In genomic region chr16:20309786-20310185, GRCh38 we compare ENCODE assay signal across 36 cellular contexts. TPM values are rescaled to one million over a fixed set of nuclear protein-coding genes. Genes with fewer than 3 reads are reported as not detected.
"Had no signal": no experiment of that assay in that cellular context is flagged by ENCODE, and none has a peak within 500 bp of the region (broad histone marks: within the 10 kb centered on the region; RNA-seq: fewer than 3 reads in every experiment).

No MANE protein-coding gene starts in this region.

- H3K4me3 ChIP-seq: ascending aorta, breast epithelium, cardiac muscle cell had no signal

- H3K27ac ChIP-seq: ascending aorta, brain microvascular endothelial cell, breast epithelium, cardiac muscle cell, WERI-Rb-1 had no signal

- FAIRE-seq: TTC549 had no signal

- H3K36me3 ChIP-seq: ascending aorta, brain microvascular endothelial cell, breast epithelium, cardiac muscle cell, WERI-Rb-1 had no signal

- DNase-seq: activated CD4-positive, alpha-beta memory T cell treated with anti-CD3 and anti-CD28 coated beads for 36 hours; activated CD4-positive, alpha-beta T cell treated with anti-CD3 and anti-CD28 coated beads for 4 hours; activated CD4-positive, alpha-beta T cell treated with anti-CD3 and anti-CD28 coated beads, Interleukin-2, amount 10 ng/mL, durations not matched to agents 24 days and 14 days; activated CD4-positive, alpha-beta T cell treated with anti-CD3 and anti-CD28 coated beads, Interleukin-2, amount 50 U/mL, for 1 hour; activated CD4-positive, alpha-beta T cell treated with anti-CD3 and anti-CD28 coated beads, Interleukin-2, amount 50 U/mL, for 4 hours; activated CD4-positive, CD25-positive, alpha-beta regulatory T cell; activated CD4-positive, CD25-positive, alpha-beta regulatory T cell treated with anti-CD3 and anti-CD28 coated beads, Interleukin-2, amount 50 U/mL, for 72 hours; activated CD8-positive, alpha-beta memory T cell treated with anti-CD3 and anti-CD28 coated beads, Interleukin-2, amount 50 U/mL, for 4 hours; activated CD8-positive, alpha-beta T cell treated with anti-CD3 and anti-CD28 coated beads for 36 hours; activated effector memory CD4-positive, alpha-beta T cell treated with anti-CD3 and anti-CD28 coated beads, Interleukin-2, amount 50 U/mL, for 16 hours; activated naive CD4-positive, alpha-beta T cell treated with anti-CD3 and anti-CD28 coated beads, Interleukin-2, amount 10 ng/mL, durations not matched to agents 7 days and 5 days; activated naive CD4-positive, alpha-beta T cell treated with Interleukin-2 at 50 U/mL for 16 hours; activated naive CD8-positive, alpha-beta T cell treated with anti-CD3 and anti-CD28 coated beads, Interleukin-2, amount 10 ng/mL, durations not matched to agents 7 days and 5 days; activated naive CD8-positive, alpha-beta T cell treated with anti-CD3 and anti-CD28 coated beads, Interleukin-2, amount 50 U/mL, for 24 hours; activated T-cell treated with anti-CD3 and anti-CD28 coated beads for 4 hours; activated T-cell treated with anti-CD3 and anti-CD28 coated beads, Interleukin-2, amount 50 U/mL, for 1 hour; activated T-cell treated with anti-CD3 and anti-CD28 coated beads, Interleukin-2, amount 50 U/mL, for 4 hours; activated T-cell treated with anti-CD3 and anti-CD28 coated beads, Interleukin-2, amount 50 U/mL, for 72 hours; amygdala; anterior cingulate cortex; brain microvascular endothelial cell; caudate nucleus; cerebellar nuclear complex; T-helper 1 cell; T-helper 2 cell; T-helper 9 cell; WERI-Rb-1 had no signal

- ATAC-seq: activated CD8-positive, alpha-beta T cell treated with anti-CD3 and anti-CD28 coated beads for 36 hours; activated naive CD8-positive, alpha-beta T cell treated with anti-CD3 and anti-CD28 coated beads, Interleukin-2, amount 50 U/mL, for 24 hours; activated T-cell treated with anti-CD3 and anti-CD28 coated beads, Interleukin-2, amount 50 U/mL, for 4 hours; activated T-cell treated with anti-CD3 and anti-CD28 coated beads, Interleukin-2, amount 50 U/mL, for 72 hours; activated T-helper 17 cell treated with anti-CD3 and anti-CD28 coated beads, Interleukin-2, amount 50 U/mL, for 72 hours; WTC11 had no signal

- H3K27me3 ChIP-seq: ascending aorta, brain microvascular endothelial cell, breast epithelium, cardiac muscle cell had no signal

RNA-seq across cellular contexts. Expression of gene GP2, which starts 17.5 kb away (rescaled TPM):
- total RNA-seq: activated CD4-positive, alpha-beta memory T cell treated with anti-CD3 and anti-CD28 coated beads for 36 hours; activated CD4-positive, alpha-beta T cell treated with anti-CD3 and anti-CD28 coated beads, Interleukin-2, amount 10 ng/mL, durations not matched to agents 24 days and 14 days; activated CD8-positive, alpha-beta memory T cell treated with anti-CD3 and anti-CD28 coated beads for 36 hours; activated CD8-positive, alpha-beta T cell treated with anti-CD3 and anti-CD28 coated beads for 36 hours; activated naive CD8-positive, alpha-beta T cell treated with anti-CD3 and anti-CD28 coated beads, Interleukin-2, amount 10 ng/mL, durations not matched to agents 7 days and 5 days; activated T-cell treated with anti-CD3 and anti-CD28 coated beads, Interleukin-2, amount 50 U/mL, for 72 hours; activated T-helper 1 cell treated with anti-CD3 and anti-CD28 coated beads, Interleukin-12 subunit alpha, Interleukin-12 subunit beta, Interleukin-2, Interleukin-4 antibody, amounts not matched to agents 30 ng/mL and 10 ng/mL and 1 ng/mL, durations not matched to agents 14 hours and 24 hours and 36 hours; activated T-helper 17 cell treated with anti-CD3 and anti-CD28 coated beads, Interleukin-2, amount 50 U/mL, for 72 hours; cardiac muscle cell; chondrocyte had no signal

RNA-seq across cellular contexts. Expression of gene UMOD, which starts 42.7 kb away (rescaled TPM):
- total RNA-seq: activated CD4-positive, alpha-beta memory T cell treated with anti-CD3 and anti-CD28 coated beads for 36 hours; activated CD4-positive, alpha-beta T cell treated with anti-CD3 and anti-CD28 coated beads, Interleukin-2, amount 10 ng/mL, durations not matched to agents 24 days and 14 days; activated CD8-positive, alpha-beta memory T cell treated with anti-CD3 and anti-CD28 coated beads for 36 hours; activated CD8-positive, alpha-beta T cell treated with anti-CD3 and anti-CD28 coated beads for 36 hours; activated naive CD8-positive, alpha-beta T cell treated with anti-CD3 and anti-CD28 coated beads, Interleukin-2, amount 10 ng/mL, durations not matched to agents 7 days and 5 days; activated T-cell treated with anti-CD3 and anti-CD28 coated beads, Interleukin-2, amount 50 U/mL, for 4 hours; activated T-cell treated with anti-CD3 and anti-CD28 coated beads, Interleukin-2, amount 50 U/mL, for 72 hours; activated T-helper 1 cell treated with anti-CD3 and anti-CD28 coated beads, Interleukin-12 subunit alpha, Interleukin-12 subunit beta, Interleukin-2, Interleukin-4 antibody, amounts not matched to agents 30 ng/mL and 10 ng/mL and 1 ng/mL, durations not matched to agents 14 hours and 24 hours and 36 hours; activated T-helper 17 cell treated with anti-CD3 and anti-CD28 coated beads, Interleukin-2, amount 50 U/mL, for 72 hours; ascending aorta; breast epithelium; cardiac muscle cell; chondrocyte; WTC11 had no signal
